17 cellular contexts compared by ENCODE assay signal in the genomic region with DNA sequence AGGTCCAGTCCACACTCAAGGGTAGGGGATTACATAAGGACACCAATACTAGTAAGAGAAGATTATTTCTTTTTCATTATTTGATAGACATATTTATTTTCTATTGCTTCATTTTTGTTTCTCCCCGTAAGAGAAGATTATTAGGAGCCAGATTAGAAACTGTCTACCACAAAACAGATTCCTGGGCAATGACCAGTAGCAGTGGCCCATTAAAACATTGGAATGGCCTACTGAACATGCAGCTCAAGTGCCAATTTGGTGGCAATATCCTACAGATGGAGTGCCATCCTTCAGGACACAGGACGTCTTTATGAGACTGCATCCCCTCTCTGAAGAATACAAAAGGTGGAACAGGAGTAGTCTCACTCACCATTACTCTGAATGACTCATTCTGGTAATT. TPM values are rescaled to one million over a fixed set of nuclear protein-coding genes. Genes with fewer than 3 reads are reported as not detected.
"Had no signal": no experiment of that assay in that cellular context is flagged by ENCODE, and none has a peak within 500 bp of the region (broad histone marks: within the 10 kb centered on the region; RNA-seq: fewer than 3 reads in every experiment).

No MANE protein-coding gene starts in this region.

- H3K4me3 ChIP-seq: adrenal gland, hepatocyte, lower lobe of right lung, sigmoid colon, tibial artery had no signal

- ATAC-seq: activated naive CD4-positive, alpha-beta T cell treated with anti-CD3 and anti-CD28 coated beads, Interleukin-2, amount 50 U/mL, for 72 hours; lower lobe of right lung; stimulated activated naive CD8-positive, alpha-beta T cell treated with anti-CD3 and anti-CD28 coated beads, Interleukin-15, Interleukin-2, amounts not matched to agents 100 U/mL and 50 U/mL, for 24 hours had no signal

- H3K27ac ChIP-seq: adrenal gland, hepatocyte, lower lobe of right lung, neutrophil, parathyroid adenoma, sigmoid colon, tibial artery had no signal

- H2AFZ ChIP-seq: hepatocyte, parathyroid adenoma had no signal

- H3K27me3 ChIP-seq: adrenal gland, hepatocyte, neutrophil, sigmoid colon, tibial artery had no signal

- H3K36me3 ChIP-seq: adrenal gland, lower lobe of right lung, neutrophil, sigmoid colon, tibial artery had no signal

- H3K4me1 ChIP-seq: adrenal gland, lower lobe of right lung, parathyroid adenoma had no signal

- H3K9ac ChIP-seq: parathyroid adenoma had no signal

- DNase-seq: activated CD4-positive, alpha-beta T cell treated with anti-CD3 and anti-CD28 coated beads, Interleukin-2, amount 50 U/mL, for 4 hours; activated gamma-delta T cell treated with Interleukin-2 at 50 U/mL for 16 hours; adrenal gland; effector memory CD4-positive, alpha-beta T cell; lower lobe of right lung; sigmoid colon; stimulated activated CD4-positive, alpha-beta T cell treated with anti-CD3 and anti-CD28 coated beads, Interleukin-12 subunit alpha, Interleukin-12 subunit beta, amount 100 ng/mL, for 4 hours; stimulated activated CD4-positive, alpha-beta T cell treated with anti-CD3 and anti-CD28 coated beads, Interleukin-1b, Interleukin-23, amount 100 ng/mL, for 48 hours; stimulated activated naive CD8-positive, alpha-beta T cell treated with anti-CD3 and anti-CD28 coated beads, Interleukin-15, Interleukin-2, amounts not matched to agents 100 U/mL and 50 U/mL, for 24 hours; substantia nigra; T-helper 2 cell; tibial artery had no signal

- H3K9me3 ChIP-seq: adrenal gland, lower lobe of right lung, neutrophil, sigmoid colon, tibial artery had no signal

- H3K79me2 ChIP-seq: hepatocyte, parathyroid adenoma had no signal

- H3K4me2 ChIP-seq: hepatocyte had no signal

RNA-seq across cellular contexts. Expression of gene ARHGAP29, which starts 34.0 kb away (rescaled TPM):
- total RNA-seq: natural killer cell treated with Interleukin-12 subunit alpha and Interleukin-12 subunit beta and Interleukin-15 and Interleukin-18, amount 100 ng/mL, for 72 hours had no signal
